In genomic region chr17:19540706-19541370, GRCh38 we compare ENCODE assay signal across 30 cellular contexts. TPM values are rescaled to one million over a fixed set of nuclear protein-coding genes. Genes with fewer than 3 reads are reported as not detected.
"Had no signal": no experiment of that assay in that cellular context is flagged by ENCODE, and none has a peak within 500 bp of the region (broad histone marks: within the 10 kb centered on the region; RNA-seq: fewer than 3 reads in every experiment).

No MANE protein-coding gene starts in this region.

- ATAC-seq: activated CD8-positive, alpha-beta memory T cell treated with anti-CD3 and anti-CD28 coated beads, Interleukin-2, amount 10 ng/mL, durations not matched to agents 7 days and 5 days; Panc1 had no signal

- H3K4me1 Mint-ChIP-seq: activated CD4-positive, alpha-beta memory T cell treated with anti-CD3 and anti-CD28 coated beads, Interleukin-2, amount 10 ng/mL, durations not matched to agents 7 days and 5 days; activated CD8-positive, alpha-beta memory T cell treated with anti-CD3 and anti-CD28 coated beads, Interleukin-2, amount 10 ng/mL, durations not matched to agents 7 days and 5 days; activated naive CD8-positive, alpha-beta T cell treated with anti-CD3 and anti-CD28 coated beads for 36 hours; IgD-negative memory B cell had no signal

- H3K4me3 ChIP-seq: ascending aorta, SJCRH30, SK-N-MC had no signal

- H3K27ac ChIP-seq: ascending aorta, SJCRH30, SK-N-MC, WERI-Rb-1 had no signal

- H3K27me3 ChIP-seq: ascending aorta had no signal

- H3K9me3 Mint-ChIP-seq: activated CD4-positive, alpha-beta memory T cell treated with anti-CD3 and anti-CD28 coated beads, Interleukin-2, amount 10 ng/mL, durations not matched to agents 7 days and 5 days; activated naive CD8-positive, alpha-beta T cell treated with anti-CD3 and anti-CD28 coated beads for 36 hours; IgD-negative memory B cell had no signal

- DNase-seq: activated CD4-positive, alpha-beta memory T cell treated with anti-CD3 and anti-CD28 coated beads, Interleukin-2, amount 10 ng/mL, durations not matched to agents 7 days and 5 days; activated CD4-positive, alpha-beta T cell treated with anti-CD3 and anti-CD28 coated beads for 1 hour; activated CD4-positive, alpha-beta T cell treated with anti-CD3 and anti-CD28 coated beads for 48 hours; activated CD4-positive, CD25-positive, alpha-beta regulatory T cell; activated CD8-positive, alpha-beta memory T cell treated with anti-CD3 and anti-CD28 coated beads for 24 hours; activated CD8-positive, alpha-beta memory T cell treated with anti-CD3 and anti-CD28 coated beads, Interleukin-2, amount 10 ng/mL, durations not matched to agents 7 days and 5 days; activated CD8-positive, alpha-beta memory T cell treated with anti-CD3 and anti-CD28 coated beads, Interleukin-2, amount 50 U/mL, for 48 hours; activated effector memory CD4-positive, alpha-beta T cell treated with Interleukin-2 at 50 U/mL for 16 hours; activated naive CD4-positive, alpha-beta T cell; activated naive CD4-positive, alpha-beta T cell treated with anti-CD3 and anti-CD28 coated beads, Interleukin-2, amount 50 U/mL, for 16 hours; activated naive CD8-positive, alpha-beta T cell treated with anti-CD3 and anti-CD28 coated beads for 36 hours; activated T-cell treated with anti-CD3 and anti-CD28 coated beads, Interleukin-2, amount 50 U/mL, for 48 hours; amygdala; Karpas-422; KBM-7; NCI-H1105 treated with DMSO at 0.1 percent for 48 hours; NCI-H1436; NCI-H1694 treated with DMSO at 0.1 percent for 48 hours; NCI-H2029; NCI-H345; NCI-H524 treated with DMSO at 0.1 percent for 48 hours; SHP77; SJCRH30; T1000; WERI-Rb-1 had no signal

- H3K4me1 ChIP-seq: ascending aorta, SJCRH30 had no signal

- H3K36me3 Mint-ChIP-seq: activated CD8-positive, alpha-beta memory T cell treated with anti-CD3 and anti-CD28 coated beads, Interleukin-2, amount 10 ng/mL, durations not matched to agents 7 days and 5 days; activated naive CD8-positive, alpha-beta T cell treated with anti-CD3 and anti-CD28 coated beads for 36 hours had no signal

- H3K36me3 ChIP-seq: ascending aorta, SJCRH30, WERI-Rb-1 had no signal

- H3K9me3 ChIP-seq: ascending aorta, SJCRH30 had no signal

- H3K27ac Mint-ChIP-seq: activated CD4-positive, alpha-beta memory T cell treated with anti-CD3 and anti-CD28 coated beads, Interleukin-2, amount 10 ng/mL, durations not matched to agents 7 days and 5 days; activated CD8-positive, alpha-beta memory T cell treated with anti-CD3 and anti-CD28 coated beads, Interleukin-2, amount 10 ng/mL, durations not matched to agents 7 days and 5 days; activated naive CD8-positive, alpha-beta T cell treated with anti-CD3 and anti-CD28 coated beads for 36 hours; IgD-negative memory B cell had no signal

- H3K4me3 Mint-ChIP-seq: activated CD4-positive, alpha-beta memory T cell treated with anti-CD3 and anti-CD28 coated beads, Interleukin-2, amount 10 ng/mL, durations not matched to agents 7 days and 5 days; activated CD8-positive, alpha-beta memory T cell treated with anti-CD3 and anti-CD28 coated beads, Interleukin-2, amount 10 ng/mL, durations not matched to agents 7 days and 5 days; activated naive CD8-positive, alpha-beta T cell treated with anti-CD3 and anti-CD28 coated beads for 36 hours; IgD-negative memory B cell had no signal

RNA-seq across cellular contexts. Expression of gene SLC47A1, which starts 7.2 kb away (rescaled TPM):
- total RNA-seq: activated naive CD8-positive, alpha-beta T cell treated with anti-CD3 and anti-CD28 coated beads for 36 hours; SJCRH30; T-helper 2 cell treated with Interferon-gamma antibody and Interleukin-4, amounts not matched to agents 100 ng/mL and 5 ng/mL, for 36 hours had no signal
- polyA plus RNA-seq: IgD-negative memory B cell had no signal
